ENCODE assay signal across 19 cellular contexts in genomic region chr5:5980601-5981000, GRCh38.
DNase-seq lines count a peak whose midpoint lies in the region; ATAC-seq and TF ChIP-seq lines count a peak whose summit lies in the region.
"Had no signal": no experiment of that assay in that cellular context is flagged by ENCODE, and none has a peak within 500 bp of the region (broad histone marks: within the 10 kb centered on the region; RNA-seq: fewer than 3 reads in every experiment).

No MANE protein-coding gene starts in this region.

- peaks cover 23% of the 10 kb centered on the region for H3K4me1 ChIP-seq in BLaER1
- H3K4me1 ChIP-seq in KMS-11 (ENCODE audit: low read depth, poor library complexity, severe bottlenecking): peaks cover 59% of the 10 kb centered on the region
- no peaks in the 10 kb centered on the region for H3K4me1 ChIP-seq in neural progenitor cell
- no peaks in the 10 kb centered on the region for H3K4me1 ChIP-seq in SJCRH30
- H3K4me1 ChIP-seq: HAP-1 had no signal

- H3K4me3 Mint-ChIP-seq in neural progenitor cell: no peak overlapping the region
- H3K4me3 Mint-ChIP-seq: CD4-positive, CD25-positive, alpha-beta regulatory T cell; CD8-positive, alpha-beta memory T cell; IgD-negative memory B cell had no signal

- H2AFZ ChIP-seq in KMS-11 (ENCODE audit: low read depth) (peak overlapping the region; percentile 83; the same call in 1 of the 2 replicates), neural progenitor cell (replicated peaks) (peak overlapping the region; percentile 72)

- no peaks in the 10 kb centered on the region for H3F3A ChIP-seq in neural progenitor cell (ENCODE audit: low read depth)

- no peak overlapping the region for H3K4me3 ChIP-seq in BLaER1
- H3K4me3 ChIP-seq in KMS-11 (IDR thresholded peaks at IDR 0.05; ENCODE audit: insufficient read depth, low read depth, low read length): no peak overlapping the region
- no peak overlapping the region for H3K4me3 ChIP-seq in neural progenitor cell
- no peak overlapping the region for H3K4me3 ChIP-seq in SJCRH30
- H3K4me3 ChIP-seq: HAP-1 had no signal

- H3K4me1 Mint-ChIP-seq in neural progenitor cell: peaks cover 12% of the 10 kb centered on the region
- H3K4me1 Mint-ChIP-seq: CD4-positive, CD25-positive, alpha-beta regulatory T cell; CD8-positive, alpha-beta memory T cell; IgD-negative memory B cell had no signal

- peak; percentile 53 for DNase-seq in left kidney (ENCODE audit: low read depth, low spot score)
- DNase-seq in neural progenitor cell (ENCODE audit: low spot score): no peak
- DNase-seq in NCI-H146 treated with DMSO at 0.1 percent for 48 hours (lab: John Stamatoyannopoulos, UW; ENCODE audit: unreplicated experiment): no peak
- DNase-seq in SJCRH30: no peak
- DNase-seq in DMS53 treated with DMSO at 0.1 percent for 48 hours (lab: John Stamatoyannopoulos, UW; ENCODE audit: unreplicated experiment): no peak
- DNase-seq: 8988T; C1 segment of cervical spinal cord; CD4-positive, CD25-positive, alpha-beta regulatory T cell; CD8-positive, alpha-beta memory T cell; COR-L47; DMS 273 treated with DMSO at 0.1 percent for 48 hours; DMS79; GDM1 had no signal

- H3K4me2 ChIP-seq in BLaER1: peak overlapping the region; percentile 81
- H3K4me2 ChIP-seq in KMS-11: peak overlapping the region; percentile 61
- H3K4me2 ChIP-seq in neural progenitor cell: no peak overlapping the region

- no peak overlapping the region for H3K27ac ChIP-seq in BLaER1
- H3K27ac ChIP-seq in KMS-11: peak overlapping the region; percentile 88
- no peak overlapping the region for H3K27ac ChIP-seq in neural progenitor cell
- no peak overlapping the region for H3K27ac ChIP-seq in SJCRH30

- H3K79me2 ChIP-seq in KMS-11 (ENCODE audit: insufficient read depth, low read depth) (no peaks in the 10 kb centered on the region), neural progenitor cell (ENCODE audit: low read depth) (no peaks in the 10 kb centered on the region)

- peaks cover 5% of the 10 kb centered on the region for H3K27me3 Mint-ChIP-seq in neural progenitor cell (ENCODE audit: insufficient read depth, low read depth)
- H3K27me3 Mint-ChIP-seq: CD4-positive, CD25-positive, alpha-beta regulatory T cell had no signal

- H3K36me3 ChIP-seq in BLaER1 (no peaks in the 10 kb centered on the region), KMS-11 (ENCODE audit: insufficient read depth) (no peaks in the 10 kb centered on the region), neural progenitor cell (no peaks in the 10 kb centered on the region), SJCRH30 (no peaks in the 10 kb centered on the region)
- H3K36me3 ChIP-seq: HAP-1 had no signal

- H3K27me3 ChIP-seq in BLaER1 (no peaks in the 10 kb centered on the region), KMS-11 (ENCODE audit: insufficient read depth, low read depth) (no peaks in the 10 kb centered on the region), neural progenitor cell (no peaks in the 10 kb centered on the region), SJCRH30 (no peaks in the 10 kb centered on the region)

- H4K20me1 ChIP-seq in BLaER1 (no peaks in the 10 kb centered on the region), KMS-11 (ENCODE audit: insufficient read depth) (no peaks in the 10 kb centered on the region), neural progenitor cell (ENCODE audit: low read depth) (no peaks in the 10 kb centered on the region)

- no peak for TF ChIP-seq CTCF in KMS-11 (conservative IDR thresholded peaks at IDR 0.05; ENCODE audit: low read depth, low read length)
- TF ChIP-seq CTCF in neural progenitor cell (IDR thresholded peaks at IDR 0.05): no peak

- H3K9me3 Mint-ChIP-seq in neural progenitor cell: no peaks in the 10 kb centered on the region

- ATAC-seq in GM21723 (IDR thresholded peaks at IDR 0.05; ENCODE audit: unreplicated experiment): no peak
- ATAC-seq: HepG2 had no signal

- H3K36me3 Mint-ChIP-seq in neural progenitor cell: no peaks in the 10 kb centered on the region
- H3K36me3 Mint-ChIP-seq: CD4-positive, CD25-positive, alpha-beta regulatory T cell; CD8-positive, alpha-beta memory T cell; IgD-negative memory B cell had no signal

- no peak overlapping the region for H3K27ac Mint-ChIP-seq in neural progenitor cell
- H3K27ac Mint-ChIP-seq: CD4-positive, CD25-positive, alpha-beta regulatory T cell; CD8-positive, alpha-beta memory T cell; IgD-negative memory B cell had no signal

- no peaks in the 10 kb centered on the region for H3K9me3 ChIP-seq in BLaER1
- no peaks in the 10 kb centered on the region for H3K9me3 ChIP-seq in neural progenitor cell (ENCODE audit: low read depth)
- H3K9me3 ChIP-seq in SJCRH30 (replicated peaks): no peaks in the 10 kb centered on the region
- H3K9me3 ChIP-seq: HAP-1 had no signal

- H3K9ac ChIP-seq in BLaER1: no peak overlapping the region
- H3K9ac ChIP-seq in KMS-11: no peak overlapping the region
- no peak overlapping the region for H3K9ac ChIP-seq in neural progenitor cell
